ENCODE assay signal across 8 cellular contexts in genomic region chr15:74725241-74725774, GRCh38. TPM values are rescaled to one million over a fixed set of nuclear protein-coding genes. Genes with fewer than 3 reads are reported as not detected.
A peak's percentile ranks its signal among the peaks of the same experiment; 100 is the strongest.
DNase-seq lines count a peak whose midpoint lies in the region; TF ChIP-seq lines count a peak whose summit lies in the region.

Gene CYP1A1, minus strand, starts transcription at chr15:74725528. Its CDS starts 2,431 bp downstream, at chr15:74723097.

- H3K9ac ChIP-seq in SU-DHL-6 (ENCODE audit: low read length) (no peak within 1 kb of the TSS), liver (ENCODE audit: low read depth in 1 of 2, low read length in 2 of 2) (no peak within 1 kb of the TSS)

- H3F3A ChIP-seq in SU-DHL-6 (ENCODE audit: insufficient read depth), result no peaks in the 10 kb centered on the region

- H3K9me3 ChIP-seq in SU-DHL-6 (ENCODE audit: insufficient read depth, low read length) (no peaks in the 10 kb centered on the region), breast epithelium (no peaks in the 10 kb centered on the region), liver (ENCODE audit: control insufficient read depth in 4 of 4, low read length in 3 of 4) (no peaks in the 10 kb centered on the region)

- H3K27me3 ChIP-seq in SU-DHL-6 (ENCODE audit: low read length) (no peaks in the 10 kb centered on the region), breast epithelium (peaks cover 0 to 21% of the 10 kb centered on the region in 2 donors), liver (ENCODE audit: control insufficient read depth in 4 of 4, insufficient read depth in 4 of 4, low read length in 3 of 4) (no peaks in the 10 kb centered on the region)

- H3K36me3 ChIP-seq in SU-DHL-6 (ENCODE audit: low read length), result no peaks in the 10 kb centered on the region
- no peaks in the 10 kb centered on the region for H3K36me3 ChIP-seq in breast epithelium
- H3K36me3 ChIP-seq in liver (ENCODE audit: control insufficient read depth in 4 of 4, insufficient read depth in 3 of 4, low read depth in 1 of 4, low read length in 3 of 4), result no peaks in the 10 kb centered on the region

- TF ChIP-seq RAD21 in liver (IDR thresholded peaks at IDR 0.05), result no peak

- intact Hi-C loops in breast epithelium (cut with DNase I; ENCODE audit: low total_unique reads), result no loop called here

- H4K20me1 ChIP-seq in SU-DHL-6 (ENCODE audit: low read depth, low read length), result no peaks in the 10 kb centered on the region

- H3K79me2 ChIP-seq in SU-DHL-6 (ENCODE audit: insufficient read depth, low read length), result no peaks in the 10 kb centered on the region

- H3K4me1 ChIP-seq in breast epithelium, result no peaks in the 10 kb centered on the region
- H3K4me1 ChIP-seq in liver (ENCODE audit: control insufficient read depth in 4 of 4, insufficient read depth in 4 of 4, low read length in 3 of 4), result peaks cover 3 to 35% (median 28%) of the 10 kb centered on the region in 4 donors

- H3K9me2 ChIP-seq in SU-DHL-6 (replicated peaks; ENCODE audit: insufficient read depth, low read length), result no peaks in the 10 kb centered on the region

- under 1% methylated on average over 10 of the region's 10 CpGs for WGBS in liver

- TF ChIP-seq POLR2A in breast epithelium (IDR thresholded peaks at IDR 0.05), result no peak

- H3K27ac ChIP-seq in SU-DHL-6 (ENCODE audit: low read depth, low read length), result no peak within 1 kb of the TSS
- H3K27ac ChIP-seq in breast epithelium, result peak within 1 kb of the TSS in 1 of 2 donors; percentile 11
- H3K27ac ChIP-seq in liver (ENCODE audit: low read depth in 1 of 2, low read length in 2 of 2), result peak within 1 kb of the TSS; percentile 88 to 90

- H2AFZ ChIP-seq in SU-DHL-6 (ENCODE audit: low read depth, low read length, severe bottlenecking), result no peak within 1 kb of the TSS

- TF ChIP-seq CTCF in SU-DHL-6 (IDR thresholded peaks at IDR 0.05; ENCODE audit: insufficient read depth, low read length, poor library complexity, severe bottlenecking), result no peak
- TF ChIP-seq CTCF in breast epithelium (IDR thresholded peaks at IDR 0.05), result no peak
- TF ChIP-seq CTCF in liver (IDR thresholded peaks at IDR 0.05; ENCODE audit: low read depth, low read length, missing input control), result no peak
- no peak for TF ChIP-seq CTCF in GM20000 (IDR thresholded peaks at IDR 0.05; ENCODE audit: extremely low read depth, missing control alignments)

- DNase-seq in NCI-H2227 (lab: John Stamatoyannopoulos, UW; ENCODE audit: unreplicated experiment) (peak; percentile 5), NCI-H2227 treated with DMSO at 0.1 percent for 48 hours (lab: John Stamatoyannopoulos, UW) (no peak), breast epithelium (ENCODE audit: low spot score in 2 of 2) (no peak), foreskin melanocyte (no peak), GM20000 (ENCODE audit: low spot score) (no peak)
- DNase-seq in stimulated activated CD4-positive, alpha-beta T cell treated with anti-CD3 and anti-CD28 coated beads, TNF-alpha, amount 100 ng/mL, for 24 hours (ENCODE audit: low read depth in 3 of 3), result peak in 2 of 3 experiments; percentile 16 to 44

- H3K4me2 ChIP-seq in SU-DHL-6 (ENCODE audit: low read depth, low read length, poor library complexity, severe bottlenecking), result peak within 1 kb of the TSS; percentile 31

- H3K4me3 ChIP-seq in SU-DHL-6 (ENCODE audit: insufficient read depth, low read length, poor library complexity, severe bottlenecking) (no peak within 1 kb of the TSS), breast epithelium (peak within 1 kb of the TSS; percentile 51 to 67 (median 62)), liver (ENCODE audit: low read depth in 1 of 3, low read length in 3 of 3) (peak within 1 kb of the TSS; percentile 37 to 80 (median 60))

TF ChIP-seq in liver, 16 proteins besides CTCF, POLR2A, EP300 and RAD21:
- TF ChIP-seq, protein P1, sequence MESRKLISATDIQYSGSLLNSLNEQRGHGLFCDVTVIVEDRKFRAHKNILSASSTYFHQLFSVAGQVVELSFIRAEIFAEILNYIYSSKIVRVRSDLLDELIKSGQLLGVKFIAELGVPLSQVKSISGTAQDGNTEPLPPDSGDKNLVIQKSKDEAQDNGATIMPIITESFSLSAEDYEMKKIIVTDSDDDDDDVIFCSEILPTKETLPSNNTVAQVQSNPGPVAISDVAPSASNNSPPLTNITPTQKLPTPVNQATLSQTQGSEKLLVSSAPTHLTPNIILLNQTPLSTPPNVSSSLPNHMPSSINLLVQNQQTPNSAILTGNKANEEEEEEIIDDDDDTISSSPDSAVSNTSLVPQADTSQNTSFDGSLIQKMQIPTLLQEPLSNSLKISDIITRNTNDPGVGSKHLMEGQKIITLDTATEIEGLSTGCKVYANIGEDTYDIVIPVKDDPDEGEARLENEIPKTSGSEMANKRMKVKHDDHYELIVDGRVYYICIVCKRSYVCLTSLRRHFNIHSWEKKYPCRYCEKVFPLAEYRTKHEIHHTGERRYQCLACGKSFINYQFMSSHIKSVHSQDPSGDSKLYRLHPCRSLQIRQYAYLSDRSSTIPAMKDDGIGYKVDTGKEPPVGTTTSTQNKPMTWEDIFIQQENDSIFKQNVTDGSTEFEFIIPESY (IDR thresholded peaks at IDR 0.05), result no peak
- TF ChIP-seq FOXA2 (IDR thresholded peaks at IDR 0.05) (no peak), HNF4A (conservative IDR thresholded peaks at IDR 0.05) (no peak), FOXA1 (IDR thresholded peaks at IDR 0.05) (no peak), REST (IDR thresholded peaks at IDR 0.05) (no peak), JUND (IDR thresholded peaks at IDR 0.05) (no peak), EGR1 (IDR thresholded peaks at IDR 0.05; ENCODE audit: low read depth in 2 of 2) (no peak)
TF ChIP-seq in liver: peak in this region for 0.

RNA-seq across cellular contexts. Expression of gene CYP1A1, which starts in this region (rescaled TPM):
- 10 to 100 TPM in 1 of 3 donors, 1 to 10 TPM in 1, under 1 TPM in 1; 0.80 to 32.1 (median 4.8) TPM for total RNA-seq in breast epithelium
- total RNA-seq in liver, result 1 to 10 TPM in 1 of 2 donors, under 1 TPM in 1; 0.19 to 4.4 TPM
- polyA plus RNA-seq in liver, result 1 to 10 TPM; 1.0 to 1.4 TPM

Comparison
In these comparisons a context has a peak if more than half of its experiments do, and no peak if none do; other contexts are left out.
1. DNase-seq: peak in NCI-H2227 (single experiment) and stimulated activated CD4-positive, alpha-beta T cell treated with anti-CD3 and anti-CD28 coated beads, TNF-alpha, amount 100 ng/mL, for 24 hours (2 of 3); none in NCI-H2227 treated with DMSO at 0.1 percent for 48 hours (single experiment), breast epithelium (0 of 2), foreskin melanocyte (single experiment) and GM20000 (single experiment).